Comparison of ENCODE assay signal across 31 cellular contexts in the genomic region with DNA sequence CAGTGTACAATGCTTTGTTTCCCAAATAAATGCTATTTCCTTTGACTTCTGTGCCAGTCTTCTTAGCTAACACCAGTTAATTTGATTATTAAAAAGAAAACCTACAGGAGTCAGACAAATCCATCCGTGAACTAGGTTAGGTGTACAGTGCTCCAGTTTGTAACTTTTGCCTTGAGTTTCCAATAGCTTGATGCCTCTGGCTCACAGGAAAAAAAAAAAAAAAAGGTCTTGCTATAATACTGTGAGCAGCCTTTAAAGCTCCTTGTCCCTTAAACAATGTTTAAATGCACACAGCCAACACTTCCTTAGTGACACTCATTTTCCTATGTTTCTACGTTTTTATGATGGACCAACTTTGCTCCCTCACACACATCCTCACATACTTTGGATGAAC.
DNase-seq lines count a peak whose midpoint lies in the region; ATAC-seq, FAIRE-seq and TF ChIP-seq lines count a peak whose summit lies in the region.
"Had no signal": no experiment of that assay in that cellular context is flagged by ENCODE, and none has a peak within 500 bp of the region (broad histone marks: within the 10 kb centered on the region; RNA-seq: fewer than 3 reads in every experiment).

No MANE protein-coding gene starts in this region.

- H3K27ac ChIP-seq in A549 (no peak overlapping the region), PC-9 (no peak overlapping the region), left lung (no peak overlapping the region)
- no peak overlapping the region for H3K27ac ChIP-seq in effector memory CD4-positive, alpha-beta T cell (ENCODE audit: insufficient read depth, low read length, poor library complexity, severe bottlenecking)

- no peaks in the 10 kb centered on the region for H3K79me2 ChIP-seq in PC-9 (ENCODE audit: low read depth)

- no peak for TF ChIP-seq CTCF in A549 (IDR thresholded peaks at IDR 0.05)
- no peak for TF ChIP-seq CTCF in PC-9 (conservative IDR thresholded peaks at IDR 0.05)
- TF ChIP-seq CTCF in left lung (IDR thresholded peaks at IDR 0.05), result no peak

- TF ChIP-seq EP300 in A549 (IDR thresholded peaks at IDR 0.05), result no peak

- CTCF ChIA-PET in A549 (lab: Yijun Ruan, JAX), result interaction anchor here (0.8 kb wide), 1 partner anchor 11 kb away, joined by 3 read pairs; no protein-coding TSS in a partner anchor
- CTCF ChIA-PET in PC-9 (lab: Charles Lee), result interaction anchor here (0.6 kb wide), 2 partner anchors 48 to 149 kb away, joined by 3 to 6 read pairs; no protein-coding TSS in a partner anchor

- no peak for ATAC-seq in A549
- peak; percentile 36 for ATAC-seq in left lung
- ATAC-seq: esophagus mucosa had no signal

- no peak overlapping the region for H2AFZ ChIP-seq in PC-9

- no peaks in the 10 kb centered on the region for H3K9me3 ChIP-seq in A549
- H3K9me3 ChIP-seq in PC-9 (ENCODE audit: insufficient read depth, low read depth), result no peaks in the 10 kb centered on the region
- H3K9me3 ChIP-seq in left lung, result no peaks in the 10 kb centered on the region
- H3K9me3 ChIP-seq in skeletal muscle satellite cell (replicated peaks; ENCODE audit: low read length), result no peaks in the 10 kb centered on the region
- no peaks in the 10 kb centered on the region for H3K9me3 ChIP-seq in effector memory CD4-positive, alpha-beta T cell (ENCODE audit: control insufficient read depth, low read length)
- H3K9me3 ChIP-seq: BE2C, tibial artery had no signal

- H3K4me2 ChIP-seq in A549, result no peak overlapping the region
- H3K4me2 ChIP-seq in PC-9, result peak overlapping the region; percentile 14; the same call in 1 of the 2 replicates
- peak overlapping the region; percentile 15 for H3K4me2 ChIP-seq in skeletal muscle satellite cell (ENCODE audit: low read length)

- H3K27me3 ChIP-seq in PC-9 (ENCODE audit: insufficient read depth, low read depth), result no peaks in the 10 kb centered on the region
- H3K27me3 ChIP-seq in left lung, result no peaks in the 10 kb centered on the region
- H3K27me3 ChIP-seq in skeletal muscle satellite cell (ENCODE audit: control insufficient read depth, insufficient read depth, low read length), result peaks cover 6% of the 10 kb centered on the region
- no peaks in the 10 kb centered on the region for H3K27me3 ChIP-seq in effector memory CD4-positive, alpha-beta T cell (replicated peaks; ENCODE audit: control insufficient read depth, insufficient read depth, low read length, poor library complexity, severe bottlenecking)
- H3K27me3 ChIP-seq: BE2C, tibial artery had no signal

- no peaks in the 10 kb centered on the region for H3K36me3 ChIP-seq in PC-9 (ENCODE audit: low read depth)
- H3K36me3 ChIP-seq in left lung, result no peaks in the 10 kb centered on the region
- H3K36me3 ChIP-seq in skeletal muscle satellite cell (ENCODE audit: insufficient read depth, low read length), result no peaks in the 10 kb centered on the region
- H3K36me3 ChIP-seq in effector memory CD4-positive, alpha-beta T cell (ENCODE audit: control insufficient read depth, insufficient read depth, low read length), result no peaks in the 10 kb centered on the region
- H3K36me3 ChIP-seq: BE2C, tibial artery had no signal

- H3K4me3 ChIP-seq in A549 (no peak overlapping the region), PC-9 (no peak overlapping the region), left lung (no peak overlapping the region), skeletal muscle satellite cell (ENCODE audit: low read length) (no peak overlapping the region)
- H3K4me3 ChIP-seq in effector memory CD4-positive, alpha-beta T cell (ENCODE audit: insufficient read depth, low read depth, low read length, poor library complexity, severe bottlenecking), result no peak overlapping the region
- H3K4me3 ChIP-seq: coronary artery, GM12878, tibial artery had no signal

- WGBS in A549 (ENCODE audit: missing lambda C conversion rate), result 43% methylated on average over 2 of the region's 2 CpGs

- no peaks in the 10 kb centered on the region for H3F3A ChIP-seq in PC-9 (ENCODE audit: insufficient read depth, low read depth)

- no TSS peak for BruUV-seq in PC-9 (replicated peaks; lab: Mats Ljungman, UMichigan)

- FAIRE-seq in A549 (lab: Jason Lieb, UNC), result peak; percentile 51
- FAIRE-seq: GM12878, H1 had no signal

- no peak for TF ChIP-seq RAD21 in A549 (conservative IDR thresholded peaks at IDR 0.05 in 1 of 2, IDR thresholded peaks at IDR 0.05 in 1 of 2)

- H3K9me2 ChIP-seq in PC-9 (ENCODE audit: insufficient read depth), result no peaks in the 10 kb centered on the region; the same call in 1 of the 2 replicates

- 0 out of 3 replicates have a peak, but pooled peaks cover 4% of the 10 kb centered on the region for H3K4me1 ChIP-seq in A549
- H3K4me1 ChIP-seq in PC-9 (replicated peaks; ENCODE audit: insufficient read depth), result peaks cover 11% of the 10 kb centered on the region; the same call in 1 of the 2 replicates
- H3K4me1 ChIP-seq in left lung, result peaks cover 0 to 11% of the 10 kb centered on the region in 2 donors
- peaks cover 8% of the 10 kb centered on the region for H3K4me1 ChIP-seq in skeletal muscle satellite cell (ENCODE audit: control insufficient read depth, insufficient read depth, low read length)
- no peaks in the 10 kb centered on the region for H3K4me1 ChIP-seq in effector memory CD4-positive, alpha-beta T cell (ENCODE audit: control insufficient read depth, insufficient read depth, low read length, poor library complexity, severe bottlenecking)

- H4K20me1 ChIP-seq in PC-9 (ENCODE audit: insufficient read depth), result no peaks in the 10 kb centered on the region

- POLR2A ChIA-PET in A549 (lab: Yijun Ruan, JAX), result no interaction called here
- POLR2A ChIA-PET in PC-9 (lab: Charles Lee; ENCODE audit: unreplicated experiment), result interaction anchor here (0.5 kb wide), 1 partner anchor 890 kb away, joined by 3 read pairs; no protein-coding TSS in a partner anchor

- intact Hi-C loops in PC-9 (cut with micrococcal nuclease; ENCODE audit: unreplicated experiment) (no loop called here), left lung (cut with DNase I) (no loop called here)

- no peak for TF ChIP-seq POLR2A in A549 (IDR thresholded peaks at IDR 0.05; ENCODE audit: low read length)

- no peak overlapping the region for H3K9ac ChIP-seq in skeletal muscle satellite cell (ENCODE audit: low read depth, low read length)

- no peak for DNase-seq in A549 (ENCODE audit: low read depth in 1 of 2, low spot score in 1 of 2)
- no peak for DNase-seq in PC-9
- DNase-seq in left lung, result no peak
- no peak for DNase-seq in effector CD4-positive, alpha-beta T cell
- DNase-seq in effector memory CD4-positive, alpha-beta T cell, result no peak
- DNase-seq in central memory CD4-positive, alpha-beta T cell, result no peak
- DNase-seq in ureter (ENCODE audit: low spot score), result no peak
- DNase-seq: ACHN; activated CD4-positive, alpha-beta T cell treated with anti-CD3 and anti-CD28 coated beads, Interleukin-2, amount 10 ng/mL, durations not matched to agents 7 days and 5 days; activated naive CD4-positive, alpha-beta T cell treated with Interleukin-2 at 50 U/mL for 16 hours; activated T-cell treated with anti-CD3 and anti-CD28 coated beads, Interleukin-2, amount 50 U/mL, for 72 hours; BE2C; CD8-positive, alpha-beta memory T cell; DMS 273 treated with DMSO at 0.1 percent for 48 hours; endodermal cell; hypothalamus; IMR-90; left ventricle myocardium superior; natural killer cell; NCI-H510A treated with DMSO at 0.1 percent for 48 hours; retina; SHP77; stimulated activated CD4-positive, alpha-beta T cell treated with anti-CD3 and anti-CD28 coated beads, Interleukin-12 subunit alpha, Interleukin-12 subunit beta, amount 100 ng/mL, for 4 hours; SW 1271; T-helper 9 cell; tibial artery had no signal

TF ChIP-seq in A549, 52 proteins besides CTCF, POLR2A, EP300 and RAD21 (continues in another document):
- TF ChIP-seq MAZ (IDR thresholded peaks at IDR 0.05; ENCODE audit: borderline replicate concordance, low read depth, low read length), result no peak
- TF ChIP-seq CEBPB (IDR thresholded peaks at IDR 0.05), result no peak
- TF ChIP-seq ELK1 (IDR thresholded peaks at IDR 0.05; ENCODE audit: low read depth, low read length), result no peak
- TF ChIP-seq HMGXB4 (CRISPR knock-in tag; IDR thresholded peaks at IDR 0.05; ENCODE audit: borderline replicate concordance), result no peak
- TF ChIP-seq HEYL (CRISPR knock-in tag; IDR thresholded peaks at IDR 0.05), result no peak
- TF ChIP-seq NFE2L2 (conservative IDR thresholded peaks at IDR 0.05; ENCODE audit: low read length), result no peak
- TF ChIP-seq JUN (IDR thresholded peaks at IDR 0.05), result no peak
- TF ChIP-seq RNF2 (IDR thresholded peaks at IDR 0.05; ENCODE audit: borderline replicate concordance, low read depth), result no peak
- TF ChIP-seq POLR2AphosphoS2 (conservative IDR thresholded peaks at IDR 0.05; ENCODE audit: low read length), result no peak
- TF ChIP-seq EHF (CRISPR knock-in tag; IDR thresholded peaks at IDR 0.05), result no peak
- TF ChIP-seq CHD2 (IDR thresholded peaks at IDR 0.05; ENCODE audit: low read length, partially characterized antibody), result no peak
